In genomic region chr3:178455966-178456365, GRCh38 we compare ENCODE assay signal across 14 cellular contexts.
A peak's percentile ranks its signal among the peaks of the same experiment; 100 is the strongest.
DNase-seq lines count a peak whose midpoint lies in the region; ATAC-seq and TF ChIP-seq lines count a peak whose summit lies in the region.
"Had no signal": no experiment of that assay in that cellular context is flagged by ENCODE, and none has a peak within 500 bp of the region (broad histone marks: within the 10 kb centered on the region; RNA-seq: fewer than 3 reads in every experiment).

No MANE protein-coding gene starts in this region.

- H3K4me3 Mint-ChIP-seq in GM23338 (no peak overlapping the region), brain (no peak overlapping the region)
- H3K4me3 Mint-ChIP-seq: CD14-positive monocyte; CD8-positive, alpha-beta T cell; IgD-negative memory B cell had no signal

- no peak overlapping the region for H3K14ac ChIP-seq in mesenchymal stem cell (ENCODE audit: low read length in 2 of 2)

- TF ChIP-seq CTCF in GM23338 (conservative IDR thresholded peaks at IDR 0.05; ENCODE audit: low read depth in 2 of 2) (no peak), Loucy (conservative IDR thresholded peaks at IDR 0.05; ENCODE audit: low read length) (no peak), brain (conservative IDR thresholded peaks at IDR 0.05) (no peak)

- WGBS in mesenchymal stem cell = 82% methylated on average over 1 of the region's 1 CpG

- H3K36me3 ChIP-seq in GM23338 (ENCODE audit: insufficient read depth) = no peaks in the 10 kb centered on the region
- no peaks in the 10 kb centered on the region for H3K36me3 ChIP-seq in Loucy (ENCODE audit: insufficient read depth, low read length)
- no peaks in the 10 kb centered on the region for H3K36me3 ChIP-seq in mesenchymal stem cell (ENCODE audit: control insufficient read depth in 1 of 2, insufficient read depth in 2 of 2, low read depth in 1 of 2, low read length in 2 of 2)

- H3K4me3 ChIP-seq in GM23338 = no peak overlapping the region
- H3K4me3 ChIP-seq in Loucy (ENCODE audit: low read length, poor library complexity, severe bottlenecking) = peak overlapping the region; percentile 3
- H3K4me3 ChIP-seq in mesenchymal stem cell (ENCODE audit: insufficient read depth in 1 of 2, low read depth in 1 of 2, low read length in 2 of 2) = no peak overlapping the region
- H3K4me3 ChIP-seq: A549 had no signal

- H3K9me3 ChIP-seq in Loucy (ENCODE audit: insufficient read depth, low read depth, low read length) (no peaks in the 10 kb centered on the region), mesenchymal stem cell (ENCODE audit: control insufficient read depth, low read length) (no peaks in the 10 kb centered on the region)
- H3K9me3 ChIP-seq: A549, Caco-2 had no signal

- H2BK15ac ChIP-seq in mesenchymal stem cell (ENCODE audit: low read depth, poor library complexity, severe bottlenecking) = no peak overlapping the region

- no peaks in the 10 kb centered on the region for H3K79me1 ChIP-seq in mesenchymal stem cell (replicated peaks; ENCODE audit: low read length, poor library complexity, severe bottlenecking)

- peak overlapping the region in 1 of 2 experiments; percentile 43 for H2BK12ac ChIP-seq in mesenchymal stem cell (ENCODE audit: low read length in 2 of 2)

- no peak overlapping the region for H2BK5ac ChIP-seq in mesenchymal stem cell (ENCODE audit: low read depth, low read length, poor library complexity, severe bottlenecking)

- H3K4me1 Mint-ChIP-seq in GM23338 (no peaks in the 10 kb centered on the region), brain (peaks cover 34% of the 10 kb centered on the region)
- H3K4me1 Mint-ChIP-seq: CD14-positive monocyte, IgD-negative memory B cell had no signal

- H3K27ac Mint-ChIP-seq in GM23338 (no peak overlapping the region), brain (peak overlapping the region in 3 of 5 experiments; percentile 16 to 93 (median 51))
- H3K27ac Mint-ChIP-seq: CD14-positive monocyte; CD8-positive, alpha-beta T cell; IgD-negative memory B cell had no signal

- H3K18ac ChIP-seq in mesenchymal stem cell (ENCODE audit: low read depth in 1 of 2, low read length in 2 of 2) = peak overlapping the region in 1 of 2 experiments; percentile 34

- H3K27me3 ChIP-seq in GM23338 (ENCODE audit: insufficient read depth) (no peaks in the 10 kb centered on the region), Loucy (ENCODE audit: insufficient read depth, low read length, poor library complexity, severe bottlenecking) (no peaks in the 10 kb centered on the region), mesenchymal stem cell (ENCODE audit: control insufficient read depth in 1 of 2, insufficient read depth in 1 of 2, low read length in 2 of 2) (no peaks in the 10 kb centered on the region)

- no peak overlapping the region for H3K4ac ChIP-seq in mesenchymal stem cell (ENCODE audit: low read depth in 1 of 2, low read length in 2 of 2)

- no peak overlapping the region for H3K27ac ChIP-seq in GM23338 (ENCODE audit: low read depth)
- peak overlapping the region; percentile 74 for H3K27ac ChIP-seq in mesenchymal stem cell (ENCODE audit: low read length, poor library complexity, severe bottlenecking)
- H3K27ac ChIP-seq: A549 had no signal

- H4K8ac ChIP-seq in mesenchymal stem cell (ENCODE audit: low read length) = peak overlapping the region; percentile 31

- no peak overlapping the region for H3K9ac ChIP-seq in Loucy (ENCODE audit: low read depth, low read length, poor library complexity, severe bottlenecking)
- no peak overlapping the region for H3K9ac ChIP-seq in mesenchymal stem cell (ENCODE audit: low read length)

- H3K4me2 ChIP-seq in GM23338 (no peak overlapping the region), Loucy (ENCODE audit: low read depth, low read length, poor library complexity, severe bottlenecking) (peak overlapping the region; percentile 8), mesenchymal stem cell (ENCODE audit: low read length, poor library complexity, severe bottlenecking) (no peak overlapping the region)
- H3K4me2 ChIP-seq: A549 had no signal

- 0 out of 3 replicates have a peak, but pooled peaks cover 2% of the 10 kb centered on the region for H3K9me3 Mint-ChIP-seq in GM23338
- H3K9me3 Mint-ChIP-seq in brain = peaks cover 0 to 3% (median 0%) of the 10 kb centered on the region in 5 experiments
- H3K9me3 Mint-ChIP-seq: CD8-positive, alpha-beta T cell; IgD-negative memory B cell had no signal

- H3K79me2 ChIP-seq in GM23338 (replicated peaks; ENCODE audit: insufficient read depth) (no peaks in the 10 kb centered on the region), Loucy (ENCODE audit: insufficient read depth, low read length) (no peaks in the 10 kb centered on the region)

- no peaks in the 10 kb centered on the region for H3F3A ChIP-seq in GM23338 (replicated peaks; ENCODE audit: low read depth)
- H3F3A ChIP-seq in Loucy (ENCODE audit: low read depth) = 0 out of 2 replicates have a peak, but pooled peaks cover 4% of the 10 kb centered on the region

- H2AFZ ChIP-seq in GM23338 (peak overlapping the region; percentile 32; the same call in 1 of the 2 replicates), Loucy (ENCODE audit: low read length) (peak overlapping the region; percentile 55; the same call in 1 of the 2 replicates), mesenchymal stem cell (ENCODE audit: low read depth, low read length) (no peak overlapping the region)

- no peak overlapping the region for H3K23ac ChIP-seq in mesenchymal stem cell (ENCODE audit: low read length in 2 of 2)

- H4K20me1 ChIP-seq in GM23338 (replicated peaks; ENCODE audit: insufficient read depth) (no peaks in the 10 kb centered on the region), Loucy (ENCODE audit: insufficient read depth, low read length, poor library complexity, severe bottlenecking) (no peaks in the 10 kb centered on the region)

- no peak overlapping the region for H2BK120ac ChIP-seq in mesenchymal stem cell (ENCODE audit: low read depth, low read length)

- in situ Hi-C loops in KBM-7 (cut with MboI; ENCODE audit: low pct_unique_long_range_greater_than_20kb, low sequenced_read_pairs) = no loop called here

- H3K4me1 ChIP-seq in GM23338 (ENCODE audit: insufficient read depth) = no peaks in the 10 kb centered on the region
- H3K4me1 ChIP-seq in Loucy (ENCODE audit: insufficient read depth, low read length, poor library complexity, severe bottlenecking) = peaks cover 16% of the 10 kb centered on the region
- peaks cover 7% of the 10 kb centered on the region for H3K4me1 ChIP-seq in mesenchymal stem cell (ENCODE audit: control insufficient read depth, insufficient read depth, low read depth, low read length)
- H3K4me1 ChIP-seq: A549, Caco-2 had no signal

- ATAC-seq in GM23338 = no peak
- no peak for ATAC-seq in HG03135 (IDR thresholded peaks at IDR 0.05; ENCODE audit: unreplicated experiment)
- ATAC-seq: A549; CD8-positive, alpha-beta T cell; HCT116 had no signal

- peak overlapping the region; percentile 76 for H2AK5ac ChIP-seq in mesenchymal stem cell (ENCODE audit: low read length, severe bottlenecking)

- H4K91ac ChIP-seq in mesenchymal stem cell (ENCODE audit: low read length) = no peak overlapping the region

- 0 out of 2 replicates have a peak, but pooled peaks cover 5% of the 10 kb centered on the region for H3K9me2 ChIP-seq in GM23338 (ENCODE audit: insufficient read depth)
- H3K9me2 ChIP-seq in Loucy (replicated peaks; ENCODE audit: low read depth, low read length) = no peaks in the 10 kb centered on the region

- H3K36me3 Mint-ChIP-seq in GM23338 (ENCODE audit: low read depth) = no peaks in the 10 kb centered on the region
- H3K36me3 Mint-ChIP-seq in brain = no peaks in the 10 kb centered on the region
- H3K36me3 Mint-ChIP-seq: CD14-positive monocyte; CD8-positive, alpha-beta T cell; IgD-negative memory B cell had no signal

- DNase-seq in GM23338 (ENCODE audit: low spot score) = no peak
- DNase-seq in mesenchymal stem cell = no peak
- no peak for DNase-seq in DMS53 treated with DMSO at 0.1 percent for 48 hours (lab: John Stamatoyannopoulos, UW; ENCODE audit: unreplicated experiment)
- no peak for DNase-seq in KBM-7
- DNase-seq: Caco-2; CD8-positive, alpha-beta T cell; GF-D8 had no signal

- H3K27me3 Mint-ChIP-seq in GM23338 (ENCODE audit: insufficient read depth, low read depth, poor library complexity) (no peaks in the 10 kb centered on the region), brain (peaks cover 6% of the 10 kb centered on the region)

TF ChIP-seq in GM23338, 12 proteins besides CTCF, POLR2A, EP300 and RAD21 (continues in another document):
- TF ChIP-seq STAT1 (IDR thresholded peaks at IDR 0.05; ENCODE audit: unreplicated experiment) (no peak), EZH2phosphoT487 (IDR thresholded peaks at IDR 0.05; ENCODE audit: unreplicated experiment) (no peak)
